In the genomic region with DNA sequence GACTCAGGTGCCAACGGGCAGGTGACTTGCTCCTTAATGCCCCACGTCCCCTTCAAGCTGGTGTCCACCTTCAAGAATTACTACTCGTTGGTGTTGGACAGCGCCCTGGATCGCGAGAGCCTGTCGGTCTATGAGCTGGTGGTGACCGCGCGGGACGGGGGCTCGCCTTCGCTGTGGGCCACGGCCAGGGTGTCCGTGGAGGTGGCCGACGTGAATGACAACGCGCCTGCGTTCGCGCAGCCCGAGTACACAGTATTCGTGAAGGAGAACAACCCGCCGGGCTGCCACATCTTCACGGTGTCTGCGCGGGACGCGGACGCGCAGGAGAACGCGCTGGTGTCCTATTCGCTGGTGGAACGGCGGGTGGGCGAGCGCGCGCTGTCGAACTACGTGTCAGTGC, we compare ENCODE assay signal across 2 cellular contexts. TPM values are rescaled to one million over a fixed set of nuclear protein-coding genes. Genes with fewer than 3 reads are reported as not detected.
"Had no signal": no experiment of that assay in that cellular context is flagged by ENCODE, and none has a peak within 500 bp of the region (broad histone marks: within the 10 kb centered on the region; RNA-seq: fewer than 3 reads in every experiment).

No MANE protein-coding gene starts in this region.

RNA-seq across cellular contexts. Expression of a gene that starts 1.5 kb away (rescaled TPM):
- total RNA-seq: GM12878 had no signal

RNA-seq across cellular contexts. Expression of a gene that starts 7.2 kb away (rescaled TPM):
- total RNA-seq: G401 had no signal

RNA-seq across cellular contexts. Expression of a gene that starts 13.4 kb away (rescaled TPM):
- total RNA-seq: G401, GM12878 had no signal

RNA-seq across cellular contexts. Expression of a gene that starts 19.4 kb away (rescaled TPM):
- total RNA-seq: GM12878 had no signal
- polyA plus RNA-seq: GM12878 had no signal

RNA-seq across cellular contexts. Expression of a gene that starts 34.0 kb away (rescaled TPM):
- polyA plus RNA-seq: GM12878 had no signal
